In the genomic region with DNA sequence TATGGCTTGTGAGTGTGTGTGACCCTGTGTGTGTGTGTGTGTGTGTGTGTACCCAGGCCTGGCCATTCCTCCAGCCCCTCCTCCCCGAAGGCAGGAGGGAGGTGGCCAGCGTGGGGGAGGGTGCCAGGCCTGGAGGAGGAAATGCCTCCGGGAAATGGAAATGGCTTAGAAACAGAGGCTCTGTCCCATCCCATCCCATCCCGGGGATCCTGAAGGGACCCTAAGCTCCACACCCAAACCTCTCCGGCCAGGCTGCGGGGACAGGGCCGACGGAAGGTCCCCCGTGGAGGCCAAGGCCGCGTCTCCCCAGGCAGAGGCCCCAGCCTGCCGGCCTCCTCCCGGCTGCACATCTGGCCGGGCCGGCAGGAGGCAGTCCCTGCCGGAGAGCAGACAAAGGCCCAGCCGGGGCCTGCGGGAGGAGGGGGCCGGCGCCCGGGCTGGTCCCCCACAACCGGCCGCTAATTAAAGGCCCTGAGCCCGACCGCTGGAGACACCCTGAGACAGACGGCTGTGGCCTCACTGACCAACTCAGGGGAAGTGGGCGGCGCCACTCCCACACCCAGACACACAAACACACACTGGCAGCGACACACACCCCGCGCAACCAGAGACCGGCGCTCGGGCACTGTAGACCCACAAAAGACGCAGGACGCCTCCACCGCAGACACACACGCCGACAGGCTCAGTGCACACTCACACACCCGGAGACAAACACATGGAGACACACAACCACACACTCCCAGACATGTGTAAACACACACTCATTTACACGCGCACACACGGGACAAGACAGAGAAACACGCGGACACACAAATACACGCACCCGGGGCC, we compare ENCODE assay signal across 9 cellular contexts. TPM values are rescaled to one million over a fixed set of nuclear protein-coding genes. Genes with fewer than 3 reads are reported as not detected.
DNase-seq lines count a peak whose midpoint lies in the region; ATAC-seq and TF ChIP-seq lines count a peak whose summit lies in the region.
"Had no signal": no experiment of that assay in that cellular context is flagged by ENCODE, and none has a peak within 500 bp of the region (broad histone marks: within the 10 kb centered on the region; RNA-seq: fewer than 3 reads in every experiment).

No MANE protein-coding gene starts in this region.

- intact Hi-C loops in natural killer cell (cut with micrococcal nuclease), result no loop called here

- H3K9me3 Mint-ChIP-seq in activated CD4-positive, alpha-beta T cell treated with anti-CD3 and anti-CD28 coated beads, Interleukin-2, amount 10 ng/mL, durations not matched to agents 7 days and 5 days, result peaks cover 3% of the 10 kb centered on the region
- H3K9me3 Mint-ChIP-seq in natural killer cell, result no peaks in the 10 kb centered on the region

- no peaks in the 10 kb centered on the region for H3K79me2 ChIP-seq in fibroblast of lung (ENCODE audit: control insufficient read depth, insufficient read depth, low read length)

- no peaks in the 10 kb centered on the region for H3K9me3 ChIP-seq in fibroblast of lung (ENCODE audit: control insufficient read depth, insufficient read depth, low read depth, low read length)

- no peaks in the 10 kb centered on the region for H4K20me1 ChIP-seq in fibroblast of lung (ENCODE audit: control insufficient read depth, extremely low read depth, insufficient read depth, low read length)

- peak overlapping the region; percentile 80 for H3K4me3 Mint-ChIP-seq in activated CD4-positive, alpha-beta T cell treated with anti-CD3 and anti-CD28 coated beads, Interleukin-2, amount 10 ng/mL, durations not matched to agents 7 days and 5 days
- peak overlapping the region; percentile 94 for H3K4me3 Mint-ChIP-seq in natural killer cell

- H3K27me3 Mint-ChIP-seq in activated CD4-positive, alpha-beta T cell treated with anti-CD3 and anti-CD28 coated beads, Interleukin-2, amount 10 ng/mL, durations not matched to agents 7 days and 5 days, result peaks cover 10% of the 10 kb centered on the region
- no peaks in the 10 kb centered on the region for H3K27me3 Mint-ChIP-seq in natural killer cell (ENCODE audit: low read depth in 2 of 2)

- H3K4me1 Mint-ChIP-seq in activated CD4-positive, alpha-beta T cell treated with anti-CD3 and anti-CD28 coated beads, Interleukin-2, amount 10 ng/mL, durations not matched to agents 7 days and 5 days, result peaks cover 20% of the 10 kb centered on the region
- H3K4me1 Mint-ChIP-seq in natural killer cell, result peaks cover 35 to 68% of the 10 kb centered on the region in 2 donors

- ATAC-seq in natural killer cell (peak in 2 of 3 donors; percentile 25 to 46), foreskin keratinocyte (no peak), HG02981 (IDR thresholded peaks at IDR 0.05; ENCODE audit: unreplicated experiment) (no peak)

- H3K9ac ChIP-seq in fibroblast of lung (ENCODE audit: insufficient read depth, low read length), result peak overlapping the region; percentile 70

- H3K36me3 ChIP-seq in fibroblast of lung (ENCODE audit: control insufficient read depth, insufficient read depth, low read length), result no peaks in the 10 kb centered on the region

- H3K4me1 ChIP-seq in fibroblast of lung (ENCODE audit: control insufficient read depth, extremely low read depth, insufficient read depth, low read length) (peaks cover 7% of the 10 kb centered on the region), foreskin keratinocyte (no peaks in the 10 kb centered on the region)

- H3K27ac ChIP-seq in fibroblast of lung (ENCODE audit: insufficient read depth, low read length) (peak overlapping the region; percentile 54), foreskin keratinocyte (no peak overlapping the region)
- H3K27ac ChIP-seq: 22Rv1 had no signal

- H2AFZ ChIP-seq in fibroblast of lung (ENCODE audit: low read length), result peak overlapping the region; percentile 89

- peak; percentile 37 for DNase-seq in DMS 273 (lab: John Stamatoyannopoulos, UW; ENCODE audit: unreplicated experiment)
- DNase-seq in DMS 273 treated with DMSO at 0.1 percent for 48 hours (lab: John Stamatoyannopoulos, UW), result no peak
- DNase-seq in activated CD4-positive, alpha-beta T cell treated with anti-CD3 and anti-CD28 coated beads, Interleukin-2, amount 10 ng/mL, durations not matched to agents 7 days and 5 days, result no peak
- peak; percentile 59 to 85 for DNase-seq in fibroblast of lung (ENCODE audit: low read depth in 2 of 2)
- peak; percentile 38 for DNase-seq in natural killer cell
- no peak for DNase-seq in foreskin keratinocyte
- DNase-seq in NCI-H1092 (lab: John Stamatoyannopoulos, UW), result no peak

- H3K36me3 Mint-ChIP-seq in activated CD4-positive, alpha-beta T cell treated with anti-CD3 and anti-CD28 coated beads, Interleukin-2, amount 10 ng/mL, durations not matched to agents 7 days and 5 days (ENCODE audit: low read depth), result peaks cover 4% of the 10 kb centered on the region
- H3K36me3 Mint-ChIP-seq in natural killer cell, result no peaks in the 10 kb centered on the region

- H3K27me3 ChIP-seq in fibroblast of lung (ENCODE audit: control insufficient read depth, insufficient read depth, low read length) (no peaks in the 10 kb centered on the region), foreskin keratinocyte (peaks cover 16% of the 10 kb centered on the region)

- peak overlapping the region; percentile 70 for H3K27ac Mint-ChIP-seq in activated CD4-positive, alpha-beta T cell treated with anti-CD3 and anti-CD28 coated beads, Interleukin-2, amount 10 ng/mL, durations not matched to agents 7 days and 5 days
- H3K27ac Mint-ChIP-seq in natural killer cell, result peak overlapping the region; percentile 82 to 93

- peak; percentile 14 to 21 for TF ChIP-seq CTCF in fibroblast of lung (conservative IDR thresholded peaks at IDR 0.05 in 1 of 2, IDR thresholded peaks at IDR 0.05 in 1 of 2; ENCODE audit: low read depth in 1 of 2, low read length in 2 of 2)
- peak; percentile 19 for TF ChIP-seq CTCF in natural killer cell (IDR thresholded peaks at IDR 0.05)
- TF ChIP-seq CTCF in foreskin keratinocyte (conservative IDR thresholded peaks at IDR 0.05), result no peak

- peak overlapping the region; percentile 39 to 84 (median 62) for H3K4me3 ChIP-seq in fibroblast of lung (replicated peaks in 1 of 4; ENCODE audit: control extremely low read depth in 1 of 4, insufficient read depth in 1 of 4, low read depth in 3 of 4, low read length in 4 of 4)

- CTCF ChIA-PET in activated CD4-positive, alpha-beta T cell treated with anti-CD3 and anti-CD28 coated beads, Interleukin-2, amount 10 ng/mL, durations not matched to agents 7 days and 5 days (lab: Charles Lee), result interaction anchor here (0.9 kb wide), 1 partner anchor 29 kb away, joined by 3 read pairs; no protein-coding TSS in a partner anchor

- POLR2A ChIA-PET in activated CD4-positive, alpha-beta T cell treated with anti-CD3 and anti-CD28 coated beads, Interleukin-2, amount 10 ng/mL, durations not matched to agents 7 days and 5 days (lab: Charles Lee), result no interaction called here

- H3K4me2 ChIP-seq in fibroblast of lung (ENCODE audit: extremely low read depth, insufficient read depth, low read length), result peak overlapping the region; percentile 90

RNA-seq across cellular contexts. Expression of gene ADAMTS10, which starts 1.1 kb away (rescaled TPM):
- total RNA-seq in activated CD4-positive, alpha-beta T cell treated with anti-CD3 and anti-CD28 coated beads, Interleukin-2, amount 10 ng/mL, durations not matched to agents 7 days and 5 days, result 10 to 100 TPM; 10.6 to 15.3 TPM
- total RNA-seq in fibroblast of lung, result 11.2 and 13.1 TPM in 2 replicates
- 0.81 and 2.0 TPM in 2 replicates for polyA plus RNA-seq in fibroblast of lung
- 0.97 and 3.3 TPM in 2 replicates for polyA plus RNA-seq in fibroblast of lung (2012)
- polyA minus RNA-seq in fibroblast of lung (ENCODE audit: low replicate concordance), result 3.6 and 15.7 TPM in 2 replicates
- 100 to 1,000 TPM; 159 to 286 (median 203) TPM for total RNA-seq in natural killer cell
- not detected in 2 replicates for total RNA-seq in foreskin keratinocyte
- polyA plus RNA-seq in foreskin keratinocyte, result not detected in 2 replicates

RNA-seq across cellular contexts. Expression of gene NFILZ, which starts 21.0 kb away (rescaled TPM):
- total RNA-seq in activated CD4-positive, alpha-beta T cell treated with anti-CD3 and anti-CD28 coated beads, Interleukin-2, amount 10 ng/mL, durations not matched to agents 7 days and 5 days, result not detected
- not detected in 2 replicates for total RNA-seq in fibroblast of lung
- polyA plus RNA-seq in fibroblast of lung, result not detected in 2 replicates
- not detected in 2 replicates for polyA plus RNA-seq in fibroblast of lung (2012)
- polyA minus RNA-seq in fibroblast of lung (ENCODE audit: low replicate concordance), result not detected in 2 replicates
- not detected for total RNA-seq in natural killer cell
- not detected in 2 replicates for total RNA-seq in foreskin keratinocyte
- polyA plus RNA-seq in foreskin keratinocyte, result not detected in 2 replicates

RNA-seq across cellular contexts. Expression of gene MYO1F, which starts 32.2 kb away (rescaled TPM):
- total RNA-seq in activated CD4-positive, alpha-beta T cell treated with anti-CD3 and anti-CD28 coated beads, Interleukin-2, amount 10 ng/mL, durations not matched to agents 7 days and 5 days, result 100 to 1,000 TPM; 359 to 366 TPM
- total RNA-seq in fibroblast of lung (under 0.01 and 0.17 TPM in 2 replicates), natural killer cell (1,000 to 10,000 TPM in 2 of 3 donors, 100 to 1,000 TPM in 1; 971 to 1,223 (median 1,014) TPM), foreskin keratinocyte (0.07 and 0.11 TPM in 2 replicates)
- polyA plus RNA-seq in fibroblast of lung (0.03 and 0.08 TPM in 2 replicates), foreskin keratinocyte (0.10 and 0.17 TPM in 2 replicates)
- 0.67 and 0.83 TPM in 2 replicates for polyA plus RNA-seq in fibroblast of lung (2012)
- polyA minus RNA-seq in fibroblast of lung (ENCODE audit: low replicate concordance), result 1.5 TPM in 1 of 2 replicates, not detected in the other

Comparison
In these comparisons a context has a peak if more than half of its experiments do, and no peak if none do; other contexts are left out.
1. DNase-seq: peak in DMS 273 (single experiment), fibroblast of lung (2 of 2) and natural killer cell (single experiment); none in DMS 273 treated with DMSO at 0.1 percent for 48 hours (single experiment), activated CD4-positive, alpha-beta T cell treated with anti-CD3 and anti-CD28 coated beads, Interleukin-2, amount 10 ng/mL, durations not matched to agents 7 days and 5 days (single experiment), foreskin keratinocyte (0 of 2) and NCI-H1092 (single experiment).
2. ATAC-seq: peak in natural killer cell (2 of 3); none in foreskin keratinocyte (single experiment) and HG02981 (single experiment).
3. RNA of gene ADAMTS10, which starts 1.1 kb away (total RNA-seq): 159 to 286 TPM in natural killer cell, 10.6 to 15.3 TPM in activated CD4-positive, alpha-beta T cell treated with anti-CD3 and anti-CD28 coated beads, Interleukin-2, amount 10 ng/mL, durations not matched to agents 7 days and 5 days and 11.2 to 13.1 TPM in fibroblast of lung; not detected in foreskin keratinocyte; every median in the first group is over 10 times any median in the second.
4. RNA of gene MYO1F, which starts 32.2 kb away (total RNA-seq): 971 to 1,223 TPM in natural killer cell and 359 to 366 TPM in activated CD4-positive, alpha-beta T cell treated with anti-CD3 and anti-CD28 coated beads, Interleukin-2, amount 10 ng/mL, durations not matched to agents 7 days and 5 days; under 0.01 to 0.17 TPM in fibroblast of lung and 0.07 to 0.11 TPM in foreskin keratinocyte; every median in the first group is over 100 times any median in the second.